In genomic region chr22:31932863-31933262, GRCh38 we compare ENCODE assay signal across 26 cellular contexts.
"Had no signal": no experiment of that assay in that cellular context is flagged by ENCODE, and none has a peak within 500 bp of the region (broad histone marks: within the 10 kb centered on the region; RNA-seq: fewer than 3 reads in every experiment).

No MANE protein-coding gene starts in this region.

- H3K27ac ChIP-seq: adrenal gland, ascending aorta, cardiac muscle cell, coronary artery, epithelial cell of prostate, esophagus squamous epithelium, gastrocnemius medialis, neutrophil, testis had no signal

- H3K36me3 ChIP-seq: adrenal gland, ascending aorta, cardiac muscle cell, esophagus squamous epithelium, gastrocnemius medialis, neutrophil had no signal

- H3K4me2 ChIP-seq: smooth muscle cell had no signal

- FAIRE-seq: urothelium cell line had no signal

- H3K27me3 ChIP-seq: adrenal gland, ascending aorta, cardiac muscle cell, gastrocnemius medialis, neutrophil, testis had no signal

- H3K9me3 ChIP-seq: adrenal gland, ascending aorta, esophagus squamous epithelium, gastrocnemius medialis, neutrophil, testis had no signal

- H3K4me3 ChIP-seq: adrenal gland, ascending aorta, cardiac muscle cell, coronary artery, esophagus squamous epithelium, gastrocnemius medialis, lung, smooth muscle cell, testis had no signal

- DNase-seq: activated CD4-positive, alpha-beta T cell treated with anti-CD3 and anti-CD28 coated beads for 36 hours; activated CD4-positive, alpha-beta T cell treated with anti-CD3 and anti-CD28 coated beads, Interleukin-2, amount 50 U/mL, for 4 hours; activated CD4-positive, CD25-positive, alpha-beta regulatory T cell; activated effector memory CD4-positive, alpha-beta T cell treated with Interleukin-2 at 50 U/mL for 16 hours; activated naive CD4-positive, alpha-beta T cell treated with Interleukin-2 at 50 U/mL for 16 hours; activated naive CD8-positive, alpha-beta T cell treated with anti-CD3 and anti-CD28 coated beads for 36 hours; activated T-cell treated with anti-CD3 and anti-CD28 coated beads for 4 hours; effector CD4-positive, alpha-beta T cell; esophagus squamous epithelium; gastrocnemius medialis; glutamatergic neuron; hypothalamus; kidney glomerular epithelial cell; stimulated activated naive CD8-positive, alpha-beta T cell treated with anti-CD3 and anti-CD28 coated beads, Interleukin-15, Interleukin-2, amounts not matched to agents 100 U/mL and 50 U/mL, for 24 hours; T-cell; testis; trophoblast cell had no signal

- H3K4me1 ChIP-seq: adrenal gland, ascending aorta, esophagus squamous epithelium, gastrocnemius medialis had no signal
